11 cellular contexts compared by ENCODE assay signal in the genomic region with DNA sequence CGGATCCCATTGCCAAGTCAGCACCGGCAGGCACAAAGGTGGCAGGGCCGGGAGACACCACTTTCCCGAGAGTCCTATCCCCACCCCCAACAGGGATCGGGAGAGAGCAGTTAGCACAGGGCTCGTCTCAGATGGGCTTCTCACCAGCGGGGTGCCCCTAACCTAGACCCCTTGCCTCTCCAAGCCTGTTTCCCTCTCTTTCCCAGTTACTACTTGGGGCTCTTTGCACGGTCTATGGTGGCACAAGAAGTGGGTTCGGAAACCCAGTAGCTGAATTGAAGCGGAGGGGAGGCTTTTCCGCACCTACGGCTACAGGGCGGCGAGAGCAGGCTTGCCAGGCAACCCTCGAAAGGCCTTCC. TPM values are rescaled to one million over a fixed set of nuclear protein-coding genes. Genes with fewer than 3 reads are reported as not detected.
DNase-seq lines count a peak whose midpoint lies in the region; ATAC-seq, FAIRE-seq and TF ChIP-seq lines count a peak whose summit lies in the region.
"Had no signal": no experiment of that assay in that cellular context is flagged by ENCODE, and none has a peak within 500 bp of the region (broad histone marks: within the 10 kb centered on the region; RNA-seq: fewer than 3 reads in every experiment).

No MANE protein-coding gene starts in this region.

- H3K27me3 ChIP-seq in ACC112 (ENCODE audit: insufficient read depth, low read length) (peaks cover 74% of the 10 kb centered on the region), heart right ventricle (peaks cover 0 to 67% (median 32%) of the 10 kb centered on the region in 7 donors)

- H2AFZ ChIP-seq in ACC112 (ENCODE audit: low read length, unreplicated experiment), result no peak overlapping the region

- peaks cover 4% of the 10 kb centered on the region for H3K4me1 ChIP-seq in ACC112 (ENCODE audit: control insufficient read depth, insufficient read depth, low read length, unreplicated experiment)
- peaks cover 0 to 56% (median 28%) of the 10 kb centered on the region in 9 donors for H3K4me1 ChIP-seq in heart right ventricle

- H3K36me3 ChIP-seq in ACC112 (ENCODE audit: insufficient read depth, low read length) (no peaks in the 10 kb centered on the region), heart right ventricle (no peaks in the 10 kb centered on the region)

- no peaks in the 10 kb centered on the region for H3K9me3 ChIP-seq in heart right ventricle

- DNase-seq in heart right ventricle (no peak), omental fat pad (ENCODE audit: low spot score) (no peak), occipital lobe (lab: John Stamatoyannopoulos, UW) (no peak), urothelium cell line (ENCODE audit: low spot score) (no peak), globus pallidus (ENCODE audit: low spot score) (no peak), superior temporal gyrus (ENCODE audit: extremely low spot score) (no peak)
- DNase-seq: activated CD4-positive, CD25-positive, alpha-beta regulatory T cell treated with anti-CD3 and anti-CD28 coated beads, Interleukin-2, amount 50 U/mL, for 72 hours; NCI-H1436 had no signal

- intact Hi-C loops in heart right ventricle (cut with DNase I), result loop anchor here in 1 of 10 donors (5.0 kb wide), 1 partner anchor 52 kb away; no protein-coding TSS in a partner anchor

- ATAC-seq in heart right ventricle (peak in 5 of 8 donors; percentile 1 to 24 (median 8)), omental fat pad (ENCODE audit: low FRiP score) (peak; percentile 24)

- TF ChIP-seq CTCF in VCaP (conservative IDR thresholded peaks at IDR 0.05) (no peak), heart right ventricle (IDR thresholded peaks at IDR 0.05) (no peak), omental fat pad (IDR thresholded peaks at IDR 0.05) (no peak)

- H3K27ac ChIP-seq in ACC112 (ENCODE audit: low read depth, low read length) (no peak overlapping the region), VCaP (peak overlapping the region; percentile 24; the same call in 1 of the 2 replicates), heart right ventricle (peak overlapping the region; percentile 69 to 96 (median 82))

- H3K4me3 ChIP-seq in ACC112 (ENCODE audit: low read depth, low read length), result peak overlapping the region; percentile 65
- H3K4me3 ChIP-seq in heart right ventricle, result peak overlapping the region; percentile 46 to 85 (median 70)

- H3K79me2 ChIP-seq in ACC112 (ENCODE audit: control insufficient read depth, insufficient read depth, low read length, unreplicated experiment), result no peaks in the 10 kb centered on the region

- 10 to 11% methylated on average over 15 of the region's 15 CpGs for WGBS in heart right ventricle, 2 donors

- FAIRE-seq in urothelium cell line (lab: Jason Lieb, UNC), result no peak
- FAIRE-seq: endometrium had no signal

RNA-seq across cellular contexts. Expression of gene EFCC1, which starts 0.4 kb away (rescaled TPM):
- total RNA-seq in heart right ventricle (1 to 10 TPM; 1.0 to 3.3 (median 2.1) TPM), omental fat pad (1 to 10 TPM in 3 of 4 donors, under 1 TPM in 1; 0.72 to 6.3 (median 1.2) TPM), occipital lobe (0.94 TPM)
- 1 to 10 TPM; 1.4 to 3.1 TPM for polyA plus RNA-seq in heart right ventricle

RNA-seq across cellular contexts. Expression of gene CFAP92, which starts 6.8 kb away (rescaled TPM):
- total RNA-seq in heart right ventricle, result 1 to 10 TPM in 2 of 10 donors, under 1 TPM in 8; 0.12 to 1.2 (median 0.41) TPM
- under 1 TPM; 0.12 to 0.44 TPM for polyA plus RNA-seq in heart right ventricle
- total RNA-seq in omental fat pad, result 1 to 10 TPM in 2 of 4 donors, not detected in 2; 1.1 to 2.2 TPM
- total RNA-seq in occipital lobe, result 2.2 TPM

RNA-seq across cellular contexts. Expression of gene GP9, which starts 59.9 kb away (rescaled TPM):
- total RNA-seq in heart right ventricle, result not detected
- polyA plus RNA-seq in heart right ventricle, result under 1 TPM in 1 of 2 donors, not detected in 1; 0.13 TPM
- total RNA-seq in omental fat pad, result not detected
- total RNA-seq in occipital lobe, result not detected
